8 cellular contexts compared by ENCODE assay signal in genomic region chr19:47239610-47240296, GRCh38. TPM values are rescaled to one million over a fixed set of nuclear protein-coding genes. Genes with fewer than 3 reads are reported as not detected.
DNase-seq lines count a peak whose midpoint lies in the region; ATAC-seq and TF ChIP-seq lines count a peak whose summit lies in the region.

No MANE protein-coding gene starts in this region.

- H3K9me3 ChIP-seq in MM.1S (replicated peaks; ENCODE audit: insufficient read depth, low read length) (no peaks in the 10 kb centered on the region), mucosa of descending colon (no peaks in the 10 kb centered on the region), upper lobe of right lung (no peaks in the 10 kb centered on the region)

- no peaks in the 10 kb centered on the region for H3K79me2 ChIP-seq in MM.1S (ENCODE audit: low read length)

- H3K27ac ChIP-seq in MM.1S (ENCODE audit: low read length) (no peak overlapping the region), upper lobe of right lung (no peak overlapping the region)

- H3K27me3 Mint-ChIP-seq in activated CD4-positive, alpha-beta T cell treated with anti-CD3 and anti-CD28 coated beads, Interleukin-2, amount 10 ng/mL, durations not matched to agents 7 days and 5 days, result peaks cover 8% of the 10 kb centered on the region

- H3K9me3 Mint-ChIP-seq in activated CD4-positive, alpha-beta T cell treated with anti-CD3 and anti-CD28 coated beads, Interleukin-2, amount 10 ng/mL, durations not matched to agents 7 days and 5 days, result no peaks in the 10 kb centered on the region

- no peak for ATAC-seq in mucosa of descending colon
- ATAC-seq in upper lobe of right lung, result peak; percentile 7
- ATAC-seq in GM21825 (IDR thresholded peaks at IDR 0.05; ENCODE audit: unreplicated experiment), result no peak

- peaks cover 20% of the 10 kb centered on the region for H3F3A ChIP-seq in MM.1S (ENCODE audit: insufficient read depth, low read length)

- H3K9me2 ChIP-seq in MM.1S (replicated peaks; ENCODE audit: insufficient read depth, low read length), result no peaks in the 10 kb centered on the region

- H3K4me1 ChIP-seq in MM.1S (ENCODE audit: low read length), result peaks cover 35% of the 10 kb centered on the region
- peaks cover 34% of the 10 kb centered on the region for H3K4me1 ChIP-seq in mucosa of descending colon (ENCODE audit: low read depth)
- peaks cover 24% of the 10 kb centered on the region for H3K4me1 ChIP-seq in upper lobe of right lung

- peak; percentile 30 for DNase-seq in CD1c-positive myeloid dendritic cell (ENCODE audit: extremely low spot score)
- DNase-seq in MM.1S, result peak; percentile 73
- DNase-seq in activated CD4-positive, alpha-beta T cell treated with anti-CD3 and anti-CD28 coated beads, Interleukin-2, amount 10 ng/mL, durations not matched to agents 7 days and 5 days, result peak; percentile 56
- peak; percentile 57 for DNase-seq in effector CD8-positive, alpha-beta T cell (lab: John Stamatoyannopoulos, UW)
- DNase-seq in mucosa of descending colon, result peak; percentile 26 to 66 (median 65)
- peak; percentile 75 for DNase-seq in upper lobe of right lung
- no peak for DNase-seq in HEK293T (ENCODE audit: extremely low spot score)

- peak overlapping the region; percentile 47 for H3K27ac Mint-ChIP-seq in activated CD4-positive, alpha-beta T cell treated with anti-CD3 and anti-CD28 coated beads, Interleukin-2, amount 10 ng/mL, durations not matched to agents 7 days and 5 days

- peak overlapping the region; percentile 30; the same call in 1 of the 2 replicates for H3K9ac ChIP-seq in MM.1S (ENCODE audit: low read length)

- peak overlapping the region; percentile 14 for H3K4me3 Mint-ChIP-seq in activated CD4-positive, alpha-beta T cell treated with anti-CD3 and anti-CD28 coated beads, Interleukin-2, amount 10 ng/mL, durations not matched to agents 7 days and 5 days

- no peaks in the 10 kb centered on the region for H3K27me3 ChIP-seq in MM.1S (replicated peaks; ENCODE audit: insufficient read depth, low read length)
- no peaks in the 10 kb centered on the region for H3K27me3 ChIP-seq in upper lobe of right lung

- H2AFZ ChIP-seq in MM.1S (ENCODE audit: low read length), result no peak overlapping the region

- no peaks in the 10 kb centered on the region for H4K20me1 ChIP-seq in MM.1S (ENCODE audit: insufficient read depth, low read length)

- no peaks in the 10 kb centered on the region for H3K36me3 Mint-ChIP-seq in activated CD4-positive, alpha-beta T cell treated with anti-CD3 and anti-CD28 coated beads, Interleukin-2, amount 10 ng/mL, durations not matched to agents 7 days and 5 days (ENCODE audit: low read depth)

- H3K4me1 Mint-ChIP-seq in activated CD4-positive, alpha-beta T cell treated with anti-CD3 and anti-CD28 coated beads, Interleukin-2, amount 10 ng/mL, durations not matched to agents 7 days and 5 days, result peaks cover 22% of the 10 kb centered on the region

- H3K4me2 ChIP-seq in MM.1S (ENCODE audit: low read depth, low read length), result peak overlapping the region; percentile 71

- POLR2A ChIA-PET in activated CD4-positive, alpha-beta T cell treated with anti-CD3 and anti-CD28 coated beads, Interleukin-2, amount 10 ng/mL, durations not matched to agents 7 days and 5 days (lab: Charles Lee), result no interaction called here
- POLR2A ChIA-PET in HEK293T (lab: Yijun Ruan, JAX), result no interaction called here

- CTCF ChIA-PET in activated CD4-positive, alpha-beta T cell treated with anti-CD3 and anti-CD28 coated beads, Interleukin-2, amount 10 ng/mL, durations not matched to agents 7 days and 5 days (lab: Charles Lee), result interaction anchor here (1.1 to 1.2 kb wide), 2 partner anchors 18 to 29 kb away, joined by 4 read pairs; no protein-coding TSS in a partner anchor
- CTCF ChIA-PET in HEK293T (lab: Yijun Ruan, JAX), result no interaction called here

- H3K36me3 ChIP-seq in MM.1S (replicated peaks; ENCODE audit: insufficient read depth, low read length) (no peaks in the 10 kb centered on the region), mucosa of descending colon (ENCODE audit: low read depth) (no peaks in the 10 kb centered on the region), upper lobe of right lung (no peaks in the 10 kb centered on the region)

- H3K4me3 ChIP-seq in MM.1S (ENCODE audit: low read length) (peak overlapping the region; percentile 48; the same call in 1 of the 2 replicates), mucosa of descending colon (no peak overlapping the region), upper lobe of right lung (peak overlapping the region; percentile 25)

- TF ChIP-seq CTCF in MM.1S (IDR thresholded peaks at IDR 0.05; ENCODE audit: low read length), result no peak
- TF ChIP-seq CTCF in mucosa of descending colon (IDR thresholded peaks at IDR 0.05), result no peak
- no peak for TF ChIP-seq CTCF in upper lobe of right lung (IDR thresholded peaks at IDR 0.05)

- intact Hi-C loops in mucosa of descending colon (cut with DNase I, micrococcal nuclease) (no loop called here), upper lobe of right lung (cut with DNase I) (no loop called here)

TF ChIP-seq in HEK293T, 16 proteins besides CTCF, POLR2A, EP300 and RAD21:
- TF ChIP-seq FOXM1 (IDR thresholded peaks at IDR 0.05; ENCODE audit: borderline replicate concordance) (no peak), BHLHE40 (IDR thresholded peaks at IDR 0.05; ENCODE audit: borderline replicate concordance) (no peak), ZNF384 (IDR thresholded peaks at IDR 0.05) (no peak), ARNT (IDR thresholded peaks at IDR 0.05) (no peak), LEF1 (IDR thresholded peaks at IDR 0.05; ENCODE audit: borderline replicate concordance) (no peak), SUZ12 (IDR thresholded peaks at IDR 0.05) (no peak)

RNA-seq across cellular contexts. Expression of gene BBC3, which starts 8.8 kb away (rescaled TPM):
- 10 to 100 TPM; 12.8 to 19.0 TPM for total RNA-seq in activated CD4-positive, alpha-beta T cell treated with anti-CD3 and anti-CD28 coated beads, Interleukin-2, amount 10 ng/mL, durations not matched to agents 7 days and 5 days
- total RNA-seq in mucosa of descending colon (10 to 100 TPM; 18.3 to 24.9 (median 22.8) TPM), upper lobe of right lung (20.1 TPM)

RNA-seq across cellular contexts. Expression of gene CCDC9, which starts 16.6 kb away (rescaled TPM):
- total RNA-seq in activated CD4-positive, alpha-beta T cell treated with anti-CD3 and anti-CD28 coated beads, Interleukin-2, amount 10 ng/mL, durations not matched to agents 7 days and 5 days, result 10 to 100 TPM; 20.4 to 24.1 TPM
- total RNA-seq in mucosa of descending colon (10 to 100 TPM; 33.3 to 46.9 (median 38.7) TPM), upper lobe of right lung (36.1 TPM)

RNA-seq across cellular contexts. Expression of gene INAFM1, which starts 34.9 kb away (rescaled TPM):
- 10 to 100 TPM; 12.8 to 14.9 TPM for total RNA-seq in activated CD4-positive, alpha-beta T cell treated with anti-CD3 and anti-CD28 coated beads, Interleukin-2, amount 10 ng/mL, durations not matched to agents 7 days and 5 days
- 10 to 100 TPM; 14.7 to 28.9 (median 16.7) TPM for total RNA-seq in mucosa of descending colon
- 18.2 TPM for total RNA-seq in upper lobe of right lung
